ENCODE assay signal across 7 cellular contexts in genomic region chrX:154658957-154659356, GRCh38. TPM values are rescaled to one million over a fixed set of nuclear protein-coding genes. Genes with fewer than 3 reads are reported as not detected.
"Had no signal": no experiment of that assay in that cellular context is flagged by ENCODE, and none has a peak within 500 bp of the region (broad histone marks: within the 10 kb centered on the region; RNA-seq: fewer than 3 reads in every experiment).

No MANE protein-coding gene starts in this region.

- H3K27ac Mint-ChIP-seq: IgD-negative memory B cell had no signal

- DNase-seq: IMR-90, KBM-7 had no signal

- H3K4me3 Mint-ChIP-seq: IgD-negative memory B cell had no signal

- H3K4me3 ChIP-seq: K562 had no signal

- ATAC-seq: HepG2, K562 had no signal

- H3K27ac ChIP-seq: HL-60 had no signal

- H3K36me3 Mint-ChIP-seq: IgD-negative memory B cell had no signal

- H3K27me3 Mint-ChIP-seq: IgD-negative memory B cell had no signal

RNA-seq across cellular contexts. Expression of gene CTAG2, which starts 5.6 kb away (rescaled TPM):
- total RNA-seq: HepG2, HT-29 had no signal
- polyA plus RNA-seq: HepG2, IgD-negative memory B cell had no signal

RNA-seq across cellular contexts. Expression of gene CTAG1B, which starts 39.9 kb away (rescaled TPM):
- total RNA-seq: HepG2, HT-29, IMR-90, K562 had no signal
- polyA plus RNA-seq: HepG2, IgD-negative memory B cell, IMR-90, K562 had no signal
